ENCODE assay signal across 22 cellular contexts in genomic region chr10:70456164-70456563, GRCh38. TPM values are rescaled to one million over a fixed set of nuclear protein-coding genes. Genes with fewer than 3 reads are reported as not detected.
DNase-seq lines count a peak whose midpoint lies in the region; ATAC-seq, FAIRE-seq and TF ChIP-seq lines count a peak whose summit lies in the region.
"Had no signal": no experiment of that assay in that cellular context is flagged by ENCODE, and none has a peak within 500 bp of the region (broad histone marks: within the 10 kb centered on the region; RNA-seq: fewer than 3 reads in every experiment).

No MANE protein-coding gene starts in this region.

- WGBS in K562 (ENCODE audit: insufficient coverage, low coverage, missing lambda C conversion rate): 2% methylated on average over 7 of the region's 8 CpGs

- in situ Hi-C loops in K562 (cut with MboI): no loop called here

- no peak for TF ChIP-seq EP300 in K562 (IDR thresholded peaks at IDR 0.05; ENCODE audit: low read length)

- H4K20me1 ChIP-seq in K562 (replicated peaks; ENCODE audit: control insufficient read depth, insufficient read depth, low read length): peaks cover 14% of the 10 kb centered on the region; the same call in 1 of the 2 replicates

- H2AFZ ChIP-seq in K562 (ENCODE audit: low read depth, low read length): no peak overlapping the region
- H2AFZ ChIP-seq: GM23248 had no signal

- H3K9me3 ChIP-seq in Caco-2 (no peaks in the 10 kb centered on the region), HUES48 (ENCODE audit: control insufficient read depth, insufficient read depth, low read length) (no peaks in the 10 kb centered on the region), K562 (replicated peaks; ENCODE audit: control insufficient read depth, insufficient read depth, low read depth, low read length) (no peaks in the 10 kb centered on the region), iPS-20b (ENCODE audit: insufficient read depth, low read depth, low read length) (no peaks in the 10 kb centered on the region)

- no peaks in the 10 kb centered on the region for H3K36me3 Mint-ChIP-seq in Caco-2 (ENCODE audit: insufficient read depth, unreplicated experiment)

- ATAC-seq in K562 (0 out of 3 replicates have a peak, but pooled peaks have one; percentile 9), HG02571 (IDR thresholded peaks at IDR 0.05; ENCODE audit: unreplicated experiment) (no peak), HG02623 (IDR thresholded peaks at IDR 0.05; ENCODE audit: unreplicated experiment) (no peak)

- TF ChIP-seq RAD21 in K562 (CRISPR knock-in tag; conservative IDR thresholded peaks at IDR 0.05 in 1 of 2, IDR thresholded peaks at IDR 0.05 in 1 of 2): no peak

- no peaks in the 10 kb centered on the region for H3K79me2 ChIP-seq in K562 (ENCODE audit: control insufficient read depth, insufficient read depth, low read length)

- POLR2A ChIA-PET in Caco-2 (lab: Charles Lee): interaction anchor here (0.6 kb wide), 1 partner anchor 1862 kb away, joined by 3 read pairs; no protein-coding TSS in a partner anchor
- POLR2A ChIA-PET in K562 (lab: Yijun Ruan, JAX): interaction anchor here (0.7 to 1.3 kb wide), 3 partner anchors 10 to 22 kb away, joined by 3 read pairs; no protein-coding TSS in a partner anchor

- no peaks in the 10 kb centered on the region for H3K9me1 ChIP-seq in K562 (ENCODE audit: control insufficient read depth, insufficient read depth, low read length)

- no TSS peak for BruUV-seq in Caco-2 (replicated peaks; lab: Mats Ljungman, UMichigan)
- BruUV-seq in K562 (replicated peaks; lab: Mats Ljungman, UMichigan): no TSS peak

- TF ChIP-seq CTCF in Caco-2 (IDR thresholded peaks at IDR 0.05; ENCODE audit: insufficient read depth in 1 of 2, low read depth in 1 of 2, low read length in 1 of 2, severe bottlenecking in 1 of 2, unreplicated experiment in 1 of 2) (no peak), K562 (IDR thresholded peaks at IDR 0.05 in 2 of 3, conservative IDR thresholded peaks at IDR 0.05 in 1 of 3; ENCODE audit: insufficient read depth in 2 of 3, low read depth in 1 of 3, low read length in 3 of 3) (no peak)

- H3K9ac ChIP-seq in HUES48 (ENCODE audit: low read depth, low read length) (no peak overlapping the region), K562 (ENCODE audit: insufficient read depth in 1 of 2, low read depth in 2 of 2, low read length in 2 of 2) (no peak overlapping the region; a peak in 1 of 4 replicates), iPS-20b (ENCODE audit: low read depth, low read length) (no peak overlapping the region)
- H3K9ac ChIP-seq: GM23248 had no signal

- intact Hi-C loops in Caco-2 (cut with micrococcal nuclease; ENCODE audit: unreplicated experiment): no loop called here
- intact Hi-C loops in K562 (cut with micrococcal nuclease): loop anchor here (5.0 kb wide), 1 partner anchor 74 kb away; the partner anchor contains the start of gene LRRC20

- H3K36me3 ChIP-seq in Caco-2 (ENCODE audit: control insufficient read depth, insufficient read depth, low read length): no peaks in the 10 kb centered on the region
- H3K36me3 ChIP-seq in HUES48 (ENCODE audit: control insufficient read depth, insufficient read depth, low read length): no peaks in the 10 kb centered on the region
- H3K36me3 ChIP-seq in K562 (ENCODE audit: control insufficient read depth, insufficient read depth, low read length): no peaks in the 10 kb centered on the region
- no peaks in the 10 kb centered on the region for H3K36me3 ChIP-seq in iPS-20b (ENCODE audit: insufficient read depth, low read depth, low read length)

- H3K27ac ChIP-seq in HUES48 (ENCODE audit: low read depth, low read length) (peak overlapping the region; percentile 83), K562 (ENCODE audit: extremely low read depth, low read depth, low read length) (no peak overlapping the region), iPS-20b (ENCODE audit: low read length) (no peak overlapping the region)
- H3K27ac ChIP-seq: GM23248, HL-60 had no signal

- peaks cover 19% of the 10 kb centered on the region for H3K4me1 Mint-ChIP-seq in Caco-2 (ENCODE audit: low read depth, unreplicated experiment)

- H3K4me3 ChIP-seq in Caco-2 (ENCODE audit: low read depth, low read length) (no peak overlapping the region), HUES48 (ENCODE audit: low read depth, low read length) (peak overlapping the region; percentile 15), K562 (no peak overlapping the region), iPS-20b (ENCODE audit: low read length) (peak overlapping the region; percentile 44)
- H3K4me3 ChIP-seq: GM23248 had no signal

- no peak overlapping the region for H3K4me2 ChIP-seq in K562 (ENCODE audit: insufficient read depth, low read length)

- no peaks in the 10 kb centered on the region for H3K9me3 Mint-ChIP-seq in Caco-2 (ENCODE audit: unreplicated experiment)

- peak; percentile 56 for FAIRE-seq in K562 (lab: Jason Lieb, UNC)
- FAIRE-seq: G401.6, GM18507 had no signal

- H3K4me1 ChIP-seq in Caco-2 (peaks cover 14% of the 10 kb centered on the region), HUES48 (ENCODE audit: control insufficient read depth, insufficient read depth, low read length) (peaks cover 34% of the 10 kb centered on the region), K562 (replicated peaks in 1 of 2; ENCODE audit: control insufficient read depth in 2 of 2, insufficient read depth in 2 of 2, low read length in 2 of 2) (peaks cover 5 to 11% of the 10 kb centered on the region in 2 experiments; a peak in 3 of 5 replicates), iPS-20b (ENCODE audit: insufficient read depth, low read length) (peaks cover 24% of the 10 kb centered on the region)

- no peaks in the 10 kb centered on the region for H3K27me3 Mint-ChIP-seq in Caco-2 (ENCODE audit: insufficient read depth, unreplicated experiment)

- no peak for DNase-seq in Caco-2
- DNase-seq in K562 (ENCODE audit: extremely low read depth in 1 of 4, low spot score in 3 of 4): no peak
- DNase-seq in NCI-H146 treated with DMSO at 0.1 percent for 48 hours (lab: John Stamatoyannopoulos, UW; ENCODE audit: unreplicated experiment): no peak
- no peak for DNase-seq in stimulated activated CD4-positive, alpha-beta T cell treated with anti-CD3 and anti-CD28 coated beads, Interleukin-15, amount 100 ng/mL, for 24 hours
- DNase-seq: DMS79 treated with DMSO at 0.1 percent for 48 hours, GM23248, IMR-90, NCI-H187, NCI-H446, NCI-H526, Right ventricle myocardium superior had no signal

- no peak overlapping the region for H3K4me3 Mint-ChIP-seq in Caco-2 (ENCODE audit: unreplicated experiment)

- no peak for TF ChIP-seq POLR2A in K562 (conservative IDR thresholded peaks at IDR 0.05)

- CTCF ChIA-PET in Caco-2 (lab: Charles Lee): interaction anchor here (1.3 to 2.3 kb wide), 2 partner anchors 10 to 69 kb away, joined by 3 to 6 read pairs; no protein-coding TSS in a partner anchor
- CTCF ChIA-PET in K562 (lab: Yijun Ruan, JAX; ENCODE audit: low intra/inter-chr PET ratio): no interaction called here

- peak overlapping the region; percentile 12 for H3K27ac Mint-ChIP-seq in Caco-2 (ENCODE audit: unreplicated experiment)

- H3K27me3 ChIP-seq in Caco-2 (replicated peaks; ENCODE audit: control insufficient read depth, insufficient read depth, low read length) (no peaks in the 10 kb centered on the region), HUES48 (ENCODE audit: control insufficient read depth, insufficient read depth, low read length) (peaks cover 69% of the 10 kb centered on the region), K562 (ENCODE audit: control insufficient read depth in 2 of 2, insufficient read depth in 2 of 2, low read length in 2 of 2) (peaks cover 51 to 66% of the 10 kb centered on the region in 2 experiments), iPS-20b (ENCODE audit: insufficient read depth, low read length) (peaks cover 76% of the 10 kb centered on the region)

RNA-seq across cellular contexts. Expression of gene NODAL, which starts 14.7 kb away (rescaled TPM):
- total RNA-seq in Caco-2 (2022): 0.59 and 1.3 TPM in 2 replicates
- not detected in 2 replicates for total RNA-seq in K562 (2011; cell fraction: chromatin; rRNA removed; ENCODE audit: low replicate concordance)
- not detected in 2 replicates for total RNA-seq in K562 (2011; cell fraction: nucleolus; rRNA removed)
- total RNA-seq in K562 (2011; cell fraction: nucleoplasm; rRNA removed): not detected in 2 replicates
- total RNA-seq in K562 (2014; rRNA removed): not detected in 2 replicates
- not detected in 2 replicates for total RNA-seq in K562 (2014; rRNA removed; fragmentation: Illumina TruSeq; extraction: Trizol)
- not detected in 2 replicates for total RNA-seq in K562 (2015; rRNA removed; fragmentation: Illumina TruSeq; extraction: Trizol)
- total RNA-seq in K562 (2021): not detected in 2 replicates
- not detected in 2 replicates for polyA plus RNA-seq in K562 (2011; rRNA removed)
- not detected in 2 replicates for polyA plus RNA-seq in K562 (2011; cell fraction: cytosol; rRNA removed)
- not detected in 2 replicates for polyA plus RNA-seq in K562 (2011; cell fraction: nucleus; rRNA removed)
- polyA plus RNA-seq in K562 (2012): not detected in 2 replicates
- polyA plus RNA-seq in K562 (2014; fragmentation: Illumina TruSeq; extraction: Trizol): not detected in 2 replicates
- polyA plus RNA-seq in K562 (2014; fragmentation: Nextera tagmentation; extraction: Ambion mirVana): not detected
- polyA plus RNA-seq in K562 (2014; rRNA removed): not detected in 2 replicates
- polyA minus RNA-seq in K562 (2011; rRNA and poly(A)+ RNA removed): not detected in 2 replicates
- not detected in 2 replicates for polyA minus RNA-seq in K562 (2011; cell fraction: cytosol; rRNA and poly(A)+ RNA removed)
- not detected in 2 replicates for polyA minus RNA-seq in K562 (2011; cell fraction: nucleus; rRNA and poly(A)+ RNA removed)
- total RNA-seq: A172, GM23248, HT-29, IMR-90, Right ventricle myocardium superior, RPMI7951, SK-MEL-5 had no signal
- polyA plus RNA-seq: GM23248, IMR-90 had no signal

RNA-seq across cellular contexts. Expression of gene PALD1, which starts 22.4 kb away (rescaled TPM):
- total RNA-seq in Caco-2 (2022) (8.9 and 10.3 TPM in 2 replicates), K562 (2014; rRNA removed) (0.09 and 0.16 TPM in 2 replicates), K562 (2014; rRNA removed; fragmentation: Illumina TruSeq; extraction: Trizol) (0.03 and 0.07 TPM in 2 replicates), K562 (2015; rRNA removed; fragmentation: Illumina TruSeq; extraction: Trizol) (0.04 and 0.07 TPM in 2 replicates), K562 (2021) (0.27 and 0.29 TPM in 2 replicates)
- 0.14 and 0.72 TPM in 2 replicates for total RNA-seq in K562 (2011; cell fraction: chromatin; rRNA removed; ENCODE audit: low replicate concordance)
- total RNA-seq in K562 (2011; cell fraction: nucleolus; rRNA removed): 0.26 and 0.67 TPM in 2 replicates
- total RNA-seq in K562 (2011; cell fraction: nucleoplasm; rRNA removed): 0.15 and 0.29 TPM in 2 replicates
- polyA plus RNA-seq in K562 (2011; rRNA removed) (0.13 and 0.26 TPM in 2 replicates), K562 (2014; fragmentation: Illumina TruSeq; extraction: Trizol) (0.03 and 0.15 TPM in 2 replicates), K562 (2014; fragmentation: Nextera tagmentation; extraction: Ambion mirVana) (not detected), K562 (2014; rRNA removed) (0.13 and 0.15 TPM in 2 replicates)
- 0.18 and 0.25 TPM in 2 replicates for polyA plus RNA-seq in K562 (2011; cell fraction: cytosol; rRNA removed)
- 0.53 and 0.81 TPM in 2 replicates for polyA plus RNA-seq in K562 (2011; cell fraction: nucleus; rRNA removed)
- polyA plus RNA-seq in K562 (2012): 0.08 and 0.11 TPM in 2 replicates
- polyA minus RNA-seq in K562 (2011; rRNA and poly(A)+ RNA removed): 0.15 and 0.25 TPM in 2 replicates
- 0.19 TPM in 1 of 2 replicates, not detected in the other for polyA minus RNA-seq in K562 (2011; cell fraction: cytosol; rRNA and poly(A)+ RNA removed)
- polyA minus RNA-seq in K562 (2011; cell fraction: nucleus; rRNA and poly(A)+ RNA removed): under 0.01 and 0.44 TPM in 2 replicates
- total RNA-seq: GM23248 had no signal
- polyA plus RNA-seq: GM23248 had no signal

RNA-seq across cellular contexts. Expression of gene EIF4EBP2, which starts 52.2 kb away (rescaled TPM):
- total RNA-seq in Caco-2 (2022): 166 and 168 TPM in 2 replicates
- total RNA-seq in K562 (2011; cell fraction: chromatin; rRNA removed; ENCODE audit: low replicate concordance): 14.7 and 24.0 TPM in 2 replicates
- total RNA-seq in K562 (2011; cell fraction: nucleolus; rRNA removed): 12.2 and 12.6 TPM in 2 replicates
- 24.9 and 39.0 TPM in 2 replicates for total RNA-seq in K562 (2011; cell fraction: nucleoplasm; rRNA removed)
- total RNA-seq in K562 (2014; rRNA removed): 18.3 and 24.5 TPM in 2 replicates
- 46.5 and 54.1 TPM in 2 replicates for total RNA-seq in K562 (2014; rRNA removed; fragmentation: Illumina TruSeq; extraction: Trizol)
- total RNA-seq in K562 (2015; rRNA removed; fragmentation: Illumina TruSeq; extraction: Trizol): 38.1 and 39.4 TPM in 2 replicates
- 54.1 and 61.8 TPM in 2 replicates for total RNA-seq in K562 (2021)
- polyA plus RNA-seq in K562 (2011; rRNA removed): 34.9 and 38.3 TPM in 2 replicates
- 16.6 and 34.9 TPM in 2 replicates for polyA plus RNA-seq in K562 (2011; cell fraction: cytosol; rRNA removed)
- polyA plus RNA-seq in K562 (2011; cell fraction: nucleus; rRNA removed): 12.7 and 16.0 TPM in 2 replicates
- polyA plus RNA-seq in K562 (2012): 46.6 and 46.7 TPM in 2 replicates
- 57.4 and 67.5 TPM in 2 replicates for polyA plus RNA-seq in K562 (2014; fragmentation: Illumina TruSeq; extraction: Trizol)
- polyA plus RNA-seq in K562 (2014; fragmentation: Nextera tagmentation; extraction: Ambion mirVana): 10 to 100 TPM; 16.1 to 25.5 TPM
- 27.5 and 31.3 TPM in 2 replicates for polyA plus RNA-seq in K562 (2014; rRNA removed)
- 58.4 and 64.6 TPM in 2 replicates for polyA minus RNA-seq in K562 (2011; rRNA and poly(A)+ RNA removed)
- 32.8 and 50.2 TPM in 2 replicates for polyA minus RNA-seq in K562 (2011; cell fraction: cytosol; rRNA and poly(A)+ RNA removed)
- polyA minus RNA-seq in K562 (2011; cell fraction: nucleus; rRNA and poly(A)+ RNA removed): 5.9 and 11.8 TPM in 2 replicates

Comparison
In these comparisons a context has a peak if more than half of its experiments do, and no peak if none do; other contexts are left out.
1. H3K4me3 ChIP-seq: peak in HUES48 (single experiment) and iPS-20b (single experiment); none in Caco-2 (single experiment) and K562 (single experiment).